17 cellular contexts compared by ENCODE assay signal in genomic region chr6:131966443-131966842, GRCh38. TPM values are rescaled to one million over a fixed set of nuclear protein-coding genes. Genes with fewer than 3 reads are reported as not detected.
DNase-seq lines count a peak whose midpoint lies in the region; ATAC-seq and TF ChIP-seq lines count a peak whose summit lies in the region.
"Had no signal": no experiment of that assay in that cellular context is flagged by ENCODE, and none has a peak within 500 bp of the region (broad histone marks: within the 10 kb centered on the region; RNA-seq: fewer than 3 reads in every experiment).

No MANE protein-coding gene starts in this region.

- H3K4me3 ChIP-seq in AG09309 (ENCODE audit: control insufficient read depth, low read depth, low read length) (no peak overlapping the region), left lung (no peak overlapping the region)
- H3K4me3 ChIP-seq: ovary had no signal

- no peak overlapping the region for H3K27ac ChIP-seq in left lung
- H3K27ac ChIP-seq: ovary had no signal

- no peaks in the 10 kb centered on the region for H3K36me3 ChIP-seq in left lung
- H3K36me3 ChIP-seq: ovary had no signal

- intact Hi-C loops in left lung (cut with DNase I), result no loop called here

- DNase-seq in AG09309 (ENCODE audit: low read depth) (peak; percentile 34), M059J (ENCODE audit: low read depth) (peak; percentile 83), astrocyte of the hippocampus (ENCODE audit: low read depth, low spot score) (peak; percentile 71), left lung (peak in 1 of 2 donors; percentile 36)
- no peak for DNase-seq in activated CD4-positive, alpha-beta T cell treated with anti-CD3 and anti-CD28 coated beads for 1 hour
- DNase-seq in central memory CD4-positive, alpha-beta T cell, result no peak
- no peak for DNase-seq in activated CD8-positive, alpha-beta memory T cell treated with anti-CD3 and anti-CD28 coated beads for 24 hours
- DNase-seq: activated CD4-positive, alpha-beta T cell treated with anti-CD3 and anti-CD28 coated beads, Interleukin-2, amount 10 ng/mL, durations not matched to agents 7 days and 5 days; activated T-cell treated with anti-CD3 and anti-CD28 coated beads, Interleukin-2, amount 50 U/mL, for 1 hour; CD4-positive, alpha-beta memory T cell; NCI-H1436; NCI-H226; ovary; small intestine; T1000 had no signal

- H3K9me3 ChIP-seq in left lung, result no peaks in the 10 kb centered on the region
- H3K9me3 ChIP-seq: ovary had no signal

- peak; percentile 87 for ATAC-seq in left lung
- no peak for ATAC-seq in HG02571 (IDR thresholded peaks at IDR 0.05; ENCODE audit: unreplicated experiment)
- ATAC-seq: stimulated activated effector memory CD8-positive, alpha-beta T cell treated with anti-CD3 and anti-CD28 coated beads, Interleukin-12 subunit alpha, Interleukin-12 subunit beta, amount 100 ng/mL, for 72 hours had no signal

- H3K4me1 ChIP-seq in left lung, result no peaks in the 10 kb centered on the region

- no peaks in the 10 kb centered on the region for H3K27me3 ChIP-seq in left lung
- H3K27me3 ChIP-seq: ovary had no signal

- TF ChIP-seq CTCF in AG09309 (IDR thresholded peaks at IDR 0.05; ENCODE audit: control insufficient read depth, insufficient read depth, low read depth, low read length, missing control alignments) (no peak), left lung (IDR thresholded peaks at IDR 0.05) (no peak)

RNA-seq across cellular contexts. Expression of gene CCN2, which starts 15.3 kb away (rescaled TPM):
- total RNA-seq in M059J (2014; rRNA removed; shearing (Covaris generic)), result 44.5 and 76.7 TPM in 2 replicates
- total RNA-seq in left lung, result 100 to 1,000 TPM in 1 of 2 donors, 10 to 100 TPM in 1; 66.5 to 282 TPM
- total RNA-seq: activated CD4-positive, alpha-beta T cell treated with anti-CD3 and anti-CD28 coated beads, Interleukin-2, amount 10 ng/mL, durations not matched to agents 7 days and 5 days; CD4-positive, alpha-beta memory T cell had no signal

Comparison
In these comparisons a context has a peak if more than half of its experiments do, and no peak if none do; other contexts are left out.
1. DNase-seq: peak in AG09309 (single experiment), M059J (single experiment) and astrocyte of the hippocampus (single experiment); none in activated CD4-positive, alpha-beta T cell treated with anti-CD3 and anti-CD28 coated beads for 1 hour (single experiment), central memory CD4-positive, alpha-beta T cell (single experiment) and activated CD8-positive, alpha-beta memory T cell treated with anti-CD3 and anti-CD28 coated beads for 24 hours (single experiment).